In the genomic region with DNA sequence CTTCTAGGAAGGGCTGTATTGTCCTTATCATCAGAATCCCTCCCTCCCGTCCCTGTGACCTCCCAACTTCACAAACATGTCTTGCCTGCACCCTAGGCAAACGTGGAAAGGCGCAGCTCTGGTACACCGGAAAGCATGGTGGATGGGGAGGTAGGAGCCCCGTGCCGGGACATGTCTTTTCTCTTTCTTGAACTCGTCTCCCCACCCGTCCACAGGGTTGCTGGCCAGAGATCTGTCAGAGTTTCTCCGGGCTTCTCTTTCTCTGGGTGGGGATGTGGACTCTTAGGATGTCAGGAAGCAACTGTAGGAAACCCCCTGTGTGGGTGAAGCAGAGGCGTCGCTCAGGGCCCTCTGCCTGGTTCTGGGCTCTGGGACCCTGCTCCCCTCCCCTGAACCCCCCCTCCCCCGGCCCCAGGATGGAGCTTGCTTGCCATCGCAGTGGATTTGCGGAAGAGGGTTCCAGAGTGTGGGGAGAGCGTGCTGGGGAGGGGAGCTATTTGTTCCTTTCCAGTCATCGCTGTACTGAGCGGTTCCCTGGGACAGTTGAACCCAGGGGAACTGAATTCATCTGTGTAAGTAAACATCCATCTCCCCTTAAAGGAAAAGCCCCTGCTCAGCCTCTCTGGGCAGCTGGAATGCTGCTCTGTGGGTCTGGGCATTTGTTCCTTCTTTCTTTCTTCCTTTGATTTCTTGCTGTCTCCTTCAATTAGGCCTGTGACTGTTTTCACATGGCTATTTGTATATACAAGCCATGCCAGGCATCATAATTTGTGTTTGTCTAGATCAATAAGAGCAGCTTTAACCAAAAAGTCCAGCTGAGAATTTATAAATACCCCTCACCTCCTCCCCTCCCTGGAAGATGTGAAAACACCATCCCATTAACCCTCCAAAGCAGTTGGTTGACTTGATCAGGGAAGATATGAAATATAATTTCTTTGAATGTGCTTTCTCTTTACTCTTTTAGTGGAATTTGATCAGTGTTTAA, we compare ENCODE assay signal across 10 cellular contexts.
A peak's percentile ranks its signal among the peaks of the same experiment; 100 is the strongest.
DNase-seq lines count a peak whose midpoint lies in the region; ATAC-seq, FAIRE-seq and TF ChIP-seq lines count a peak whose summit lies in the region.
"Had no signal": no experiment of that assay in that cellular context is flagged by ENCODE, and none has a peak within 500 bp of the region (broad histone marks: within the 10 kb centered on the region; RNA-seq: fewer than 3 reads in every experiment).

No MANE protein-coding gene starts in this region.

- POLR2A ChIA-PET in AG04450 (lab: Yijun Ruan, JAX): interaction anchor here (0.5 to 2.7 kb wide), 5 partner anchors 10 to 59 kb away, joined by 3 to 12 read pairs (median 4); no protein-coding TSS in a partner anchor
- POLR2A ChIA-PET in H1 (lab: Charles Lee; ENCODE audit: partially characterized antibody): interaction anchor here (0.7 to 1.8 kb wide), 5 partner anchors 10 to 72 kb away, joined by 3 to 6 read pairs (median 3); no protein-coding TSS in a partner anchor

- H2BK120ac ChIP-seq in H1 (replicated peaks; ENCODE audit: low read depth, low read length): no peak overlapping the region

- no peak overlapping the region for H4K91ac ChIP-seq in H1 (replicated peaks; ENCODE audit: insufficient read length, low read length)

- H3K36me3 Mint-ChIP-seq in nephron (ENCODE audit: low read depth): no peaks in the 10 kb centered on the region

- no peaks in the 10 kb centered on the region for H3K27me3 Mint-ChIP-seq in nephron (ENCODE audit: low read depth)

- H3K4me1 Mint-ChIP-seq in nephron: peaks cover 94% of the 10 kb centered on the region

- H2AK5ac ChIP-seq in H1 (ENCODE audit: low read depth, low read length): no peak overlapping the region

- H3K4me3 ChIP-seq in AG04450 (ENCODE audit: low read depth, low read length): peak overlapping the region; percentile 38
- no peak overlapping the region for H3K4me3 ChIP-seq in H1 (ENCODE audit: extremely low read depth in 1 of 4, insufficient read depth in 2 of 4, low read depth in 3 of 4, low read length in 4 of 4)

- no peak for TF ChIP-seq POLR2A in H1 (IDR thresholded peaks at IDR 0.05; ENCODE audit: control extremely low read depth in 1 of 2, low read depth in 2 of 2, low read length in 2 of 2)

- H4K5ac ChIP-seq in H1 (ENCODE audit: insufficient read length, low read depth, low read length): no peak overlapping the region

- H3K36me3 ChIP-seq in H1 (ENCODE audit: control insufficient read depth in 2 of 4, insufficient read depth in 4 of 4, low read length in 3 of 4): no peaks in the 10 kb centered on the region

- H3K9me3 ChIP-seq in AG04450 (ENCODE audit: control insufficient read depth, insufficient read depth, low read length) (no peaks in the 10 kb centered on the region), H1 (ENCODE audit: insufficient read depth in 2 of 2, low read depth in 1 of 2, low read length in 1 of 2) (no peaks in the 10 kb centered on the region)

- no peak overlapping the region for H2BK12ac ChIP-seq in H1 (ENCODE audit: low read depth, low read length)

- no peaks in the 10 kb centered on the region for H3K23me2 ChIP-seq in H1 (ENCODE audit: low read depth, low read length)

- H3K27me3 ChIP-seq in AG04450 (ENCODE audit: control insufficient read depth, insufficient read depth, low read length): no peaks in the 10 kb centered on the region
- no peaks in the 10 kb centered on the region for H3K27me3 ChIP-seq in H1 (replicated peaks in 1 of 4; ENCODE audit: control insufficient read depth in 3 of 4, extremely low read depth in 1 of 4, insufficient read depth in 3 of 4, low read length in 3 of 4)

- H3K79me1 ChIP-seq in H1 (ENCODE audit: low read depth, low read length): no peaks in the 10 kb centered on the region

- FAIRE-seq in H1 (lab: Jason Lieb, UNC): no peak

- H3K4me2 ChIP-seq in H1 (ENCODE audit: insufficient read depth in 1 of 2, low read depth in 2 of 2, low read length in 2 of 2): no peak overlapping the region

- H2AFZ ChIP-seq in H1 (ENCODE audit: low read length): no peak overlapping the region

- H3K9ac ChIP-seq in H1 (replicated peaks in 1 of 4; ENCODE audit: extremely low read depth in 1 of 4, low read depth in 3 of 4, low read length in 3 of 4): no peak overlapping the region; a peak in 1 of 7 replicates

- H3K4ac ChIP-seq in H1 (replicated peaks; ENCODE audit: insufficient read length, low read depth, low read length): peak overlapping the region; percentile 17

- no peak for TF ChIP-seq EP300 in H1 (IDR thresholded peaks at IDR 0.05; ENCODE audit: borderline replicate concordance in 1 of 2, low read depth in 2 of 2, low read length in 2 of 2)

- H2BK5ac ChIP-seq in H1 (ENCODE audit: low read depth, low read length): 0 out of 2 replicates have a peak overlapping the region, but pooled peaks have one; percentile 47

- peak overlapping the region; percentile 54; the same call in 1 of the 2 replicates for H3K18ac ChIP-seq in H1 (ENCODE audit: extremely low read depth, low read length)

- no peaks in the 10 kb centered on the region for H4K20me1 ChIP-seq in H1 (replicated peaks in 1 of 2; ENCODE audit: control insufficient read depth in 1 of 2, insufficient read depth in 2 of 2, low read length in 2 of 2)

- peaks cover 6 to 24% (median 15%) of the 10 kb centered on the region in 4 experiments; a peak in 6 of 7 replicates for H3K4me1 ChIP-seq in H1 (replicated peaks in 1 of 4; ENCODE audit: control insufficient read depth in 3 of 4, insufficient read depth in 4 of 4, low read length in 3 of 4)

- ATAC-seq in HG03045 (IDR thresholded peaks at IDR 0.05; ENCODE audit: unreplicated experiment): no peak

- DNase-seq in AG04450 (ENCODE audit: low read depth, low spot score) (no peak), NCI-H69 (lab: John Stamatoyannopoulos, UW) (peak; percentile 37), H1 (ENCODE audit: low read depth in 1 of 2, low spot score in 2 of 2) (no peak), NCI-H510A (lab: John Stamatoyannopoulos, UW) (no peak), SKM-1 treated with dmso at 0.1 percent for 144 hours (lab: John Stamatoyannopoulos, UW; ENCODE audit: unreplicated experiment) (no peak)
- DNase-seq in activated CD8-positive, alpha-beta memory T cell treated with anti-CD3 and anti-CD28 coated beads for 24 hours: no peak
- DNase-seq: EL, NCI-H187 had no signal

- WGBS in H1 (ENCODE audit: extremely low coverage in 1 of 2, insufficient coverage in 1 of 2, insufficient read length in 1 of 2, insufficient replicate concordance in 2 of 2, low coverage in 1 of 2, low lambda C conversion rate in 2 of 2, missing lambda C conversion rate in 1 of 2), 2 experiments: 75% methylated on average over 15 of the region's 17 CpGs; no CpG with 5 or more reads in 1 of the 2 experiments

- H3K27ac ChIP-seq in AG04450 (ENCODE audit: low read depth, low read length) (peak overlapping the region; percentile 86), H1 (ENCODE audit: low read depth, low read length) (no peak overlapping the region)

- no peaks in the 10 kb centered on the region for H3K9me3 Mint-ChIP-seq in nephron

- H3K27ac Mint-ChIP-seq in nephron: peak overlapping the region; percentile 86 to 94 (median 88)

- H3K14ac ChIP-seq in H1 (ENCODE audit: insufficient read length): no peak overlapping the region

- TF ChIP-seq RAD21 in H1 (IDR thresholded peaks at IDR 0.05 in 1 of 2, conservative IDR thresholded peaks at IDR 0.05 in 1 of 2; ENCODE audit: low read depth in 2 of 2, low read length in 2 of 2): no peak

- no peak overlapping the region for H3K56ac ChIP-seq in H1 (replicated peaks; ENCODE audit: insufficient read length, low read depth, low read length)

- H2BK20ac ChIP-seq in H1 (ENCODE audit: low read length): no peak overlapping the region

- no peak for TF ChIP-seq CTCF in AG04450 (IDR thresholded peaks at IDR 0.05; ENCODE audit: low read depth, low read length)
- TF ChIP-seq CTCF in H1 (IDR thresholded peaks at IDR 0.05; ENCODE audit: control extremely low read depth in 1 of 3, insufficient read depth in 1 of 3, low read depth in 1 of 3, low read length in 3 of 3): no peak
- no peak for TF ChIP-seq CTCF in nephron (IDR thresholded peaks at IDR 0.05; ENCODE audit: unreplicated experiment in 3 of 3)

- peak overlapping the region; percentile 4 to 55 (median 40) for H3K4me3 Mint-ChIP-seq in nephron

- H3K79me2 ChIP-seq in H1 (ENCODE audit: control insufficient read depth in 1 of 2, insufficient read depth in 2 of 2, low read length in 2 of 2): no peaks in the 10 kb centered on the region

- H2BK15ac ChIP-seq in H1 (ENCODE audit: low read length): peak overlapping the region; percentile 77; the same call in 1 of the 2 replicates

- H3K23ac ChIP-seq in H1 (ENCODE audit: insufficient read length): no peak overlapping the region

- H4K8ac ChIP-seq in H1 (ENCODE audit: extremely low read depth, insufficient read depth, low read length): peak overlapping the region; percentile 45; the same call in 1 of the 2 replicates

- CTCF ChIA-PET in AG04450 (lab: Charles Lee): no interaction called here
- CTCF ChIA-PET in H1 (lab: Charles Lee; ENCODE audit: partially characterized antibody): interaction anchor here (0.8 to 1.6 kb wide), 2 partner anchors 19 to 51 kb away, joined by 3 to 5 read pairs; no protein-coding TSS in a partner anchor

TF ChIP-seq in H1, 55 proteins besides CTCF, POLR2A, EP300 and RAD21:
- TF ChIP-seq HDAC6 (IDR thresholded peaks at IDR 0.05; ENCODE audit: low read depth, low read length) (no peak), GTF2F1 (IDR thresholded peaks at IDR 0.05; ENCODE audit: borderline replicate concordance, low read depth, low read length) (no peak)
TF ChIP-seq in H1: peak in this region for 0.
